ENCODE assay signal across 9 cellular contexts in the genomic region with DNA sequence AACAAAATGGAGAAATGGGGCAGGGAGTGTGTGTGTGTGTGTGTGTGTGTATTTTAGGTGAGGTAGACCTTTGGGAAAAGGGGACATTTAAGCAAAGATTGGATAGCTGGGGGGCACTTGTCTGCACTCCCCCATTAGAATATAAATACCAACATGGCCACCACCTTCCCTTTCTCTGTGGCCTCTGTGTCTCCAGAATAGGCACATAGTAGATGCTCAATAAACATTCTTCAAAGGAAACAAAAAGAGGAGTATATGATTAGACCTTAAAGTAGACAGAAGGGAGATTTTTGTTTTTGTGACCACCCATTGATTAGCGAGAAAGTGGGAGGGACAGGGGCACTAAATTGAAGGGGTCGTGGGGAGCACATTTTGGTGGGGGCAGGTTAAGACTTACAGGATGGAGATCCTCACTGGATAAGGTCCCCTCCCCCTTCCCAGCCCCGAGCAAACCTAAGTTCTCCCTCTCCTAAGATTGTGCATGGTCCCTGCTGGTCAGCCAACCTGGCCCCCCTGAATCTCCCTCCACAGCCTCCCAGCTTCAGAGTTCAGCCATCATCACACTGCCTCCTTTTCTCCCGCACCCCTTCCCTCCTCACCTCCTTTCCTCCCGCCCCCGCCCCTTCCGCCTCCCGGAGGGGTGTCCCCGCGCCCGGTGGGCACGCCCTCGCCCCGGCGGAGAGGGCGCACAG. TPM values are rescaled to one million over a fixed set of nuclear protein-coding genes. Genes with fewer than 3 reads are reported as not detected.
DNase-seq lines count a peak whose midpoint lies in the region; ATAC-seq and TF ChIP-seq lines count a peak whose summit lies in the region.
"Had no signal": no experiment of that assay in that cellular context is flagged by ENCODE, and none has a peak within 500 bp of the region (broad histone marks: within the 10 kb centered on the region; RNA-seq: fewer than 3 reads in every experiment).

No MANE protein-coding gene starts in this region.

- peaks cover 6% of the 10 kb centered on the region for H3K36me3 Mint-ChIP-seq in T-helper 1 cell treated with Interleukin-12 subunit alpha and Interleukin-12 subunit beta and Interleukin-4 antibody, amounts not matched to agents 30 μg/mL and 1 μg/mL, for 36 hours (ENCODE audit: low read depth)

- no peak for ATAC-seq in right lobe of liver
- no peak for ATAC-seq in GM19397 (IDR thresholded peaks at IDR 0.05; ENCODE audit: unreplicated experiment)
- ATAC-seq in GM18858 (IDR thresholded peaks at IDR 0.05; ENCODE audit: unreplicated experiment), result no peak

- TF ChIP-seq POLR2A in right lobe of liver (IDR thresholded peaks at IDR 0.05), result no peak

- no peaks in the 10 kb centered on the region for H3K27me3 ChIP-seq in ascending aorta
- no peaks in the 10 kb centered on the region for H3K27me3 ChIP-seq in right lobe of liver
- peaks cover 0 to 6% (median 2%) of the 10 kb centered on the region in 5 donors for H3K27me3 ChIP-seq in subcutaneous abdominal adipose tissue (ENCODE audit: control insufficient read depth in 5 of 5, insufficient read depth in 4 of 5, low read length in 5 of 5)

- DNase-seq in T-helper 1 cell, result no peak
- DNase-seq in ascending aorta (ENCODE audit: low spot score in 2 of 2), result no peak
- DNase-seq in right lobe of liver, result no peak
- no peak for DNase-seq in iPS-NIHi7 (ENCODE audit: extremely low spot score)
- DNase-seq: NCI-H226 had no signal

- H3K9me3 Mint-ChIP-seq in T-helper 1 cell treated with Interleukin-12 subunit alpha and Interleukin-12 subunit beta and Interleukin-4 antibody, amounts not matched to agents 30 μg/mL and 1 μg/mL, for 36 hours, result no peaks in the 10 kb centered on the region

- intact Hi-C loops in ascending aorta (cut with DNase I) (no loop called here), right lobe of liver (cut with DNase I) (no loop called here)

- H3K27me3 Mint-ChIP-seq in T-helper 1 cell treated with Interleukin-12 subunit alpha and Interleukin-12 subunit beta and Interleukin-4 antibody, amounts not matched to agents 30 μg/mL and 1 μg/mL, for 36 hours (ENCODE audit: low read depth), result no peaks in the 10 kb centered on the region

- H3K4me3 Mint-ChIP-seq in T-helper 1 cell treated with Interleukin-12 subunit alpha and Interleukin-12 subunit beta and Interleukin-4 antibody, amounts not matched to agents 30 μg/mL and 1 μg/mL, for 36 hours, result peak overlapping the region; percentile 81

- H3K27ac ChIP-seq in ascending aorta, result peak overlapping the region in 1 of 2 donors; percentile 70
- H3K27ac ChIP-seq in right lobe of liver, result peak overlapping the region; percentile 56 to 96 (median 67)
- H3K27ac ChIP-seq in subcutaneous abdominal adipose tissue (ENCODE audit: low read depth, low read length), result peak overlapping the region; percentile 74

- H3K4me3 ChIP-seq in ascending aorta, result peak overlapping the region; percentile 44 to 46
- peak overlapping the region; percentile 54 to 67 (median 58) for H3K4me3 ChIP-seq in right lobe of liver
- H3K4me3 ChIP-seq in subcutaneous abdominal adipose tissue (ENCODE audit: low read depth in 1 of 5, low read length in 5 of 5), result peak overlapping the region; percentile 48 to 93 (median 81)

- WGBS in right lobe of liver (ENCODE audit: insufficient coverage, low coverage, low lambda C conversion rate, missing lambda C conversion rate), result 13% methylated on average over 12 of the region's 16 CpGs

- H3K36me3 ChIP-seq in ascending aorta (no peaks in the 10 kb centered on the region), right lobe of liver (no peaks in the 10 kb centered on the region), subcutaneous abdominal adipose tissue (ENCODE audit: control insufficient read depth in 5 of 5, insufficient read depth in 5 of 5, low read length in 5 of 5) (no peaks in the 10 kb centered on the region)

- peak overlapping the region; percentile 74 for H3K27ac Mint-ChIP-seq in T-helper 1 cell treated with Interleukin-12 subunit alpha and Interleukin-12 subunit beta and Interleukin-4 antibody, amounts not matched to agents 30 μg/mL and 1 μg/mL, for 36 hours

- peaks cover 21% of the 10 kb centered on the region for H3K4me1 Mint-ChIP-seq in T-helper 1 cell treated with Interleukin-12 subunit alpha and Interleukin-12 subunit beta and Interleukin-4 antibody, amounts not matched to agents 30 μg/mL and 1 μg/mL, for 36 hours (ENCODE audit: low read depth)

- peak overlapping the region in 1 of 5 donors; percentile 86 for H3K9ac ChIP-seq in subcutaneous abdominal adipose tissue (ENCODE audit: low read length in 5 of 5)

- H3K4me1 ChIP-seq in ascending aorta, result no peaks in the 10 kb centered on the region
- peaks cover 0 to 8% (median 0%) of the 10 kb centered on the region in 4 donors for H3K4me1 ChIP-seq in right lobe of liver
- peaks cover 0 to 30% (median 21%) of the 10 kb centered on the region in 5 donors for H3K4me1 ChIP-seq in subcutaneous abdominal adipose tissue (ENCODE audit: control insufficient read depth in 5 of 5, insufficient read depth in 5 of 5, low read length in 5 of 5)

- TF ChIP-seq CTCF in ascending aorta (IDR thresholded peaks at IDR 0.05) (no peak), right lobe of liver (IDR thresholded peaks at IDR 0.05) (no peak)

- H3K9me3 ChIP-seq in ascending aorta (no peaks in the 10 kb centered on the region), right lobe of liver (no peaks in the 10 kb centered on the region), subcutaneous abdominal adipose tissue (ENCODE audit: control insufficient read depth in 5 of 5, low read length in 5 of 5) (no peaks in the 10 kb centered on the region)

RNA-seq across cellular contexts. Expression of a gene that starts 0.5 kb away (rescaled TPM):
- 51.9 TPM for total RNA-seq in ascending aorta
- 10 to 100 TPM; 14.2 to 28.1 (median 21.0) TPM for total RNA-seq in right lobe of liver
